Comparison of ENCODE assay signal across 1 cellular context in the genomic region with DNA sequence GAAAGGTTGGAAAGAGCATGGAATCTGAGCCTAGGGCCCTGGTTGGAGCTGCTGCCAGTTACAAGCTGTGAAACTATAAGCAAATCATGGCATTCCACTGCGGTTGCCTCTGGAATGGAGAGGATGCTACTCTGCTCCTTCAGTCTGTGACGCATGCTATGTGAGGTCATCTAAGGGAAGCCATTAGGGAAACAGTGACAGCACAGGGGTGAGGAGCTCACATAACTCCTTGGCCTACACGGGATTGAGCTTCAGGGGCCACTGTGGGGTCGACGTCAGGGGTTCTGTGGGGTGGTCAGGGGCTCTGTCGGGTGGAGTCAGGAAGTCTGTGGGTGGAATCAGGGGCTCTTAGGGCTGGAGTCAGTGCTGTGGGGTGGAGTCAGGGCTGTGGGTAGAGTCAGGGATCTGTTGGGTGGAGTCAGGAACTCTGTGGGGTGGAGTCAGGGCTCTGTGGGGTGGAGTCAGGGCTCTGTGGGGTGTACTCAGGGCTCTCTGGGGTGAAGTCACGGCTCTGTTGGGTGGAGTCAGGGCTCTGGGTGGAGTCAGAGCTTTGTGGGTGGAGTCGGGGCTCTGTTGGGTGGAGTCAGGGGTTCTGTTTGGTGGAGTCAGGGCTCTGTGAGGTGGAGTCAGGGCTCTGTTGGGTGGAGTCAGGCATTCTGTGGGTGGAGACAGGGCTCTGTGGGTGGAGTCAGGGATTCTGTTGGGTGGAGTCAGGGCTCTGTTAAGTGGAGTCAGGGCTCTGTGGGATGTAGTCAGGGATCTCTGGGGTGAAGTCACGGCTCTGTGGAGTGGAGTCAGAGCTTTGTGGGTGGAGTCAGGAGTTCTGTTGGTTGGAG.
TF ChIP-seq lines count a peak whose summit lies in the region.

No MANE protein-coding gene starts in this region.

TF ChIP-seq in GM12878, 131 proteins besides CTCF, POLR2A, EP300 and RAD21:
- TF ChIP-seq WRNIP1 (IDR thresholded peaks at IDR 0.05; ENCODE audit: borderline replicate concordance, low read depth, low read length) (no peak), MXI1 (IDR thresholded peaks at IDR 0.05; ENCODE audit: low read depth, low read length) (no peak), JUND (IDR thresholded peaks at IDR 0.05; ENCODE audit: low read depth, low read length) (no peak), FOXK2 (IDR thresholded peaks at IDR 0.05) (no peak), CHD1 (IDR thresholded peaks at IDR 0.05; ENCODE audit: low read depth, low read length) (no peak), CBX3 (IDR thresholded peaks at IDR 0.05; ENCODE audit: borderline replicate concordance, low read depth) (no peak), NBN (IDR thresholded peaks at IDR 0.05) (no peak), MTA2 (IDR thresholded peaks at IDR 0.05; ENCODE audit: low read depth) (no peak), ZNF207 (IDR thresholded peaks at IDR 0.05; ENCODE audit: borderline replicate concordance) (no peak)
- TF ChIP-seq, protein P1, sequence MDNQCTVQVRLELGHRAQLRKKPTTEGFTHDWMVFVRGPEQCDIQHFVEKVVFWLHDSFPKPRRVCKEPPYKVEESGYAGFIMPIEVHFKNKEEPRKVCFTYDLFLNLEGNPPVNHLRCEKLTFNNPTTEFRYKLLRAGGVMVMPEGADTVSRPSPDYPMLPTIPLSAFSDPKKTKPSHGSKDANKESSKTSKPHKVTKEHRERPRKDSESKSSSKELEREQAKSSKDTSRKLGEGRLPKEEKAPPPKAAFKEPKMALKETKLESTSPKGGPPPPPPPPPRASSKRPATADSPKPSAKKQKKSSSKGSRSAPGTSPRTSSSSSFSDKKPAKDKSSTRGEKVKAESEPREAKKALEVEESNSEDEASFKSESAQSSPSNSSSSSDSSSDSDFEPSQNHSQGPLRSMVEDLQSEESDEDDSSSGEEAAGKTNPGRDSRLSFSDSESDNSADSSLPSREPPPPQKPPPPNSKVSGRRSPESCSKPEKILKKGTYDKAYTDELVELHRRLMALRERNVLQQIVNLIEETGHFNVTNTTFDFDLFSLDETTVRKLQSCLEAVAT (IDR thresholded peaks at IDR 0.05): no peak
- TF ChIP-seq, protein P2, sequence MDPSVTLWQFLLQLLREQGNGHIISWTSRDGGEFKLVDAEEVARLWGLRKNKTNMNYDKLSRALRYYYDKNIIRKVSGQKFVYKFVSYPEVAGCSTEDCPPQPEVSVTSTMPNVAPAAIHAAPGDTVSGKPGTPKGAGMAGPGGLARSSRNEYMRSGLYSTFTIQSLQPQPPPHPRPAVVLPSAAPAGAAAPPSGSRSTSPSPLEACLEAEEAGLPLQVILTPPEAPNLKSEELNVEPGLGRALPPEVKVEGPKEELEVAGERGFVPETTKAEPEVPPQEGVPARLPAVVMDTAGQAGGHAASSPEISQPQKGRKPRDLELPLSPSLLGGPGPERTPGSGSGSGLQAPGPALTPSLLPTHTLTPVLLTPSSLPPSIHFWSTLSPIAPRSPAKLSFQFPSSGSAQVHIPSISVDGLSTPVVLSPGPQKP (IDR thresholded peaks at IDR 0.05; ENCODE audit: low read depth, low read length): no peak
- TF ChIP-seq, protein P3, sequence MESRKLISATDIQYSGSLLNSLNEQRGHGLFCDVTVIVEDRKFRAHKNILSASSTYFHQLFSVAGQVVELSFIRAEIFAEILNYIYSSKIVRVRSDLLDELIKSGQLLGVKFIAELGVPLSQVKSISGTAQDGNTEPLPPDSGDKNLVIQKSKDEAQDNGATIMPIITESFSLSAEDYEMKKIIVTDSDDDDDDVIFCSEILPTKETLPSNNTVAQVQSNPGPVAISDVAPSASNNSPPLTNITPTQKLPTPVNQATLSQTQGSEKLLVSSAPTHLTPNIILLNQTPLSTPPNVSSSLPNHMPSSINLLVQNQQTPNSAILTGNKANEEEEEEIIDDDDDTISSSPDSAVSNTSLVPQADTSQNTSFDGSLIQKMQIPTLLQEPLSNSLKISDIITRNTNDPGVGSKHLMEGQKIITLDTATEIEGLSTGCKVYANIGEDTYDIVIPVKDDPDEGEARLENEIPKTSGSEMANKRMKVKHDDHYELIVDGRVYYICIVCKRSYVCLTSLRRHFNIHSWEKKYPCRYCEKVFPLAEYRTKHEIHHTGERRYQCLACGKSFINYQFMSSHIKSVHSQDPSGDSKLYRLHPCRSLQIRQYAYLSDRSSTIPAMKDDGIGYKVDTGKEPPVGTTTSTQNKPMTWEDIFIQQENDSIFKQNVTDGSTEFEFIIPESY (IDR thresholded peaks at IDR 0.05): no peak
